In genomic region chr5:5394378-5394986, GRCh38 we compare ENCODE assay signal across 8 cellular contexts. TPM values are rescaled to one million over a fixed set of nuclear protein-coding genes. Genes with fewer than 3 reads are reported as not detected.
A peak's percentile ranks its signal among the peaks of the same experiment; 100 is the strongest.
DNase-seq lines count a peak whose midpoint lies in the region; ATAC-seq and TF ChIP-seq lines count a peak whose summit lies in the region.
"Not testable (repeated sequence)": the region's sequence is repeated elsewhere in the genome, so short reads cannot be mapped to it uniquely, and the experiment has no call there.

No MANE protein-coding gene starts in this region.

- H3K36me3 Mint-ChIP-seq in HFFc6 (ENCODE audit: low read depth); nephron (ENCODE audit: low read depth): not testable (repeated sequence)

- H3K4me1 ChIP-seq in testis, result not testable (repeated sequence)

- intact Hi-C loops in left ventricle myocardium superior (cut with micrococcal nuclease); testis (cut with DNase I; ENCODE audit: low total_unique reads): not testable (repeated sequence)

- peak; percentile 42 for ATAC-seq in left ventricle myocardium superior

- not testable (repeated sequence) for H3K27me3 ChIP-seq in testis

- H3K36me3 ChIP-seq in testis (ENCODE audit: low read depth, missing control alignments), result not testable (repeated sequence)

- TF ChIP-seq POLR2A in testis (IDR thresholded peaks at IDR 0.05), result not testable (repeated sequence)

- WGBS in testis, 2 donors, result 72 to 76% methylated on average over 4 to 6 of the region's 6 CpGs

- H3K9me3 ChIP-seq in testis, result not testable (repeated sequence)

- not testable (repeated sequence) for H3K9me3 Mint-ChIP-seq in HFFc6, nephron

- H3K4me3 Mint-ChIP-seq in HFFc6, nephron: not testable (repeated sequence)

- not testable (repeated sequence) for H3K4me3 ChIP-seq in testis

- not testable (repeated sequence) for H3K27ac Mint-ChIP-seq in HFFc6
- peak overlapping the region in 1 of 3 experiments; percentile 39 for H3K27ac Mint-ChIP-seq in nephron

- H3K4me1 Mint-ChIP-seq in HFFc6 (ENCODE audit: low read depth), result peaks cover 16% of the 10 kb centered on the region; the same call in 1 of the 2 replicates
- not testable (repeated sequence) for H3K4me1 Mint-ChIP-seq in nephron

- not testable (repeated sequence) for H3K27ac ChIP-seq in testis

- H3K27me3 Mint-ChIP-seq in HFFc6 (ENCODE audit: insufficient read depth); nephron (ENCODE audit: low read depth): not testable (repeated sequence)

- DNase-seq in C1 segment of cervical spinal cord (lab: John Stamatoyannopoulos, UW) (peak in 8 of 14 donors; percentile 2 to 67 (median 30)), HFFc6 (peak; percentile 41), NCI-H345 treated with DMSO at 0.1 percent for 48 hours (lab: John Stamatoyannopoulos, UW; ENCODE audit: unreplicated experiment) (peak; percentile 18), UCSD-AML1 (lab: John Stamatoyannopoulos, UW; ENCODE audit: unreplicated experiment) (peak; percentile 29), dermis microvascular lymphatic vessel endothelial cell (ENCODE audit: low read depth in 2 of 2) (peak; percentile 23 to 48), left ventricle myocardium superior (peak; percentile 67), testis (peak; percentile 80)

- TF ChIP-seq CTCF in HFFc6 (IDR thresholded peaks at IDR 0.05), result peak; percentile 84
- peak; percentile 53 to 67 (median 66) for TF ChIP-seq CTCF in nephron (IDR thresholded peaks at IDR 0.05; ENCODE audit: unreplicated experiment in 3 of 3)
- TF ChIP-seq CTCF in testis (IDR thresholded peaks at IDR 0.05), result peak in 2 of 3 experiments; percentile 35 to 51

RNA-seq across cellular contexts. Expression of gene ICE1, which starts 28.0 kb away (rescaled TPM):
- total RNA-seq in HFFc6 (2021; fragmentation: NEBNext Ultra II Directional; extraction: Animal tissue kit (Norgen Biotek cat#: 25700)), result 10 to 100 TPM; 19.7 to 23.8 (median 22.2) TPM
- 17.5 and 18.8 TPM in 2 replicates for total RNA-seq in dermis microvascular lymphatic vessel endothelial cell
- total RNA-seq in left ventricle myocardium superior, result 18.3 TPM
- 10 to 100 TPM; 34.5 to 35.6 TPM for total RNA-seq in testis
- 13.8 TPM for polyA plus RNA-seq in testis (ENCODE audit: insufficient read depth, low read depth, low replicate concordance)

Comparison
In these comparisons a context has a peak if more than half of its experiments do, and no peak if none do; other contexts are left out.
1. DNase-seq: peak in every context shown above with its lines; median percentile 80 in testis; 67 in left ventricle myocardium superior; 41 in HFFc6; 36 in dermis microvascular lymphatic vessel endothelial cell; 30 in C1 segment of cervical spinal cord; 29 in UCSD-AML1; 18 in NCI-H345 treated with DMSO at 0.1 percent for 48 hours.